ENCODE assay signal across 8 cellular contexts in genomic region chr2:219160186-219161017, GRCh38. TPM values are rescaled to one million over a fixed set of nuclear protein-coding genes. Genes with fewer than 3 reads are reported as not detected.
DNase-seq lines count a peak whose midpoint lies in the region; ATAC-seq and TF ChIP-seq lines count a peak whose summit lies in the region.

A gene with protein sequence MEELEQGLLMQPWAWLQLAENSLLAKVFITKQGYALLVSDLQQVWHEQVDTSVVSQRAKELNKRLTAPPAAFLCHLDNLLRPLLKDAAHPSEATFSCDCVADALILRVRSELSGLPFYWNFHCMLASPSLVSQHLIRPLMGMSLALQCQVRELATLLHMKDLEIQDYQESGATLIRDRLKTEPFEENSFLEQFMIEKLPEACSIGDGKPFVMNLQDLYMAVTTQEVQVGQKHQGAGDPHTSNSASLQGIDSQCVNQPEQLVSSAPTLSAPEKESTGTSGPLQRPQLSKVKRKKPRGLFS (minus strand): TSS chr2:219160815. CDS start chr2:219158362, 2,453 bp downstream.

- TF ChIP-seq POLR2A in upper lobe of left lung (IDR thresholded peaks at IDR 0.05): peak in 1 of 4 donors; percentile 84

- 0 to 2% methylated on average over 23 to 54 of the region's 70 CpGs for WGBS in upper lobe of left lung, 2 donors

- H3K9ac ChIP-seq in SU-DHL-6 (ENCODE audit: low read length): peak within 1 kb of the TSS; percentile 68

- peak within 1 kb of the TSS; percentile 69 for H3K4me2 ChIP-seq in SU-DHL-6 (ENCODE audit: low read depth, low read length, poor library complexity, severe bottlenecking)

- H3K27me3 ChIP-seq in SU-DHL-6 (ENCODE audit: low read length) (no peaks in the 10 kb centered on the region), cardiac muscle cell (peaks cover 5% of the 10 kb centered on the region), upper lobe of left lung (no peaks in the 10 kb centered on the region)

- peak within 1 kb of the TSS; percentile 80 for H2AFZ ChIP-seq in SU-DHL-6 (ENCODE audit: low read depth, low read length, severe bottlenecking)

- peak; percentile 99 for TF ChIP-seq CTCF in GM12865 (IDR thresholded peaks at IDR 0.05; ENCODE audit: insufficient read depth, low read depth, low read length, missing control alignments)
- peak; percentile 92 for TF ChIP-seq CTCF in SU-DHL-6 (IDR thresholded peaks at IDR 0.05; ENCODE audit: insufficient read depth, low read length, poor library complexity, severe bottlenecking)
- TF ChIP-seq CTCF in cardiac muscle cell (IDR thresholded peaks at IDR 0.05; ENCODE audit: low read depth, low read length): peak; percentile 96
- TF ChIP-seq CTCF in upper lobe of left lung (IDR thresholded peaks at IDR 0.05): peak; percentile 96 to 99 (median 98)

- DNase-seq in GM12865 (ENCODE audit: low read depth): peak; percentile 95
- peak; percentile 83 for DNase-seq in NCI-H1105 (lab: John Stamatoyannopoulos, UW)
- DNase-seq in activated naive CD8-positive, alpha-beta T cell treated with anti-CD3 and anti-CD28 coated beads, Interleukin-2, amount 50 U/mL, for 16 hours (ENCODE audit: low read depth, low spot score): peak; percentile 86
- peak; percentile 92 to 96 for DNase-seq in cardiac muscle cell (ENCODE audit: low read depth in 1 of 2, low spot score in 1 of 2)
- peak; percentile 86 to 99 (median 95) for DNase-seq in posterior cingulate gyrus
- peak; percentile 99 to 100 for DNase-seq in upper lobe of left lung

- intact Hi-C loops in posterior cingulate gyrus (cut with DNase I): loop anchor here (1.0 to 2.0 kb wide), 2 partner anchors 16 to 138 kb away; partner anchors contain the start of gene CNPPD1

- no peak for TF ChIP-seq EP300 in upper lobe of left lung (IDR thresholded peaks at IDR 0.05)

- peaks cover 3% of the 10 kb centered on the region; the same call in 1 of the 2 replicates for H3F3A ChIP-seq in SU-DHL-6 (ENCODE audit: insufficient read depth)

- no peaks in the 10 kb centered on the region for H3K9me2 ChIP-seq in SU-DHL-6 (replicated peaks; ENCODE audit: insufficient read depth, low read length)

- H3K79me2 ChIP-seq in SU-DHL-6 (ENCODE audit: insufficient read depth, low read length): no peaks in the 10 kb centered on the region

- peaks cover 4% of the 10 kb centered on the region for H3K4me1 ChIP-seq in cardiac muscle cell (ENCODE audit: low read depth)
- H3K4me1 ChIP-seq in upper lobe of left lung: peaks cover 10 to 12% (median 11%) of the 10 kb centered on the region in 4 donors

- H3K27ac ChIP-seq in SU-DHL-6 (ENCODE audit: low read depth, low read length): peak within 1 kb of the TSS; percentile 76
- peak within 1 kb of the TSS; percentile 87 for H3K27ac ChIP-seq in cardiac muscle cell
- H3K27ac ChIP-seq in upper lobe of left lung: peak within 1 kb of the TSS; percentile 77 to 94 (median 94)

- ATAC-seq in HG02623 (IDR thresholded peaks at IDR 0.05; ENCODE audit: unreplicated experiment) (peak; percentile 81), upper lobe of left lung (ENCODE audit: low FRiP score in 2 of 2) (peak; percentile 98)

- H3K9me3 ChIP-seq in SU-DHL-6 (ENCODE audit: insufficient read depth, low read length) (no peaks in the 10 kb centered on the region), cardiac muscle cell (ENCODE audit: low read depth) (no peaks in the 10 kb centered on the region), upper lobe of left lung (no peaks in the 10 kb centered on the region)

- H3K36me3 ChIP-seq in SU-DHL-6 (ENCODE audit: low read length): no peaks in the 10 kb centered on the region
- peaks cover 3% of the 10 kb centered on the region for H3K36me3 ChIP-seq in cardiac muscle cell
- H3K36me3 ChIP-seq in upper lobe of left lung: peaks cover 0 to 22% (median 11%) of the 10 kb centered on the region in 4 donors

- H4K20me1 ChIP-seq in SU-DHL-6 (ENCODE audit: low read depth, low read length): no peaks in the 10 kb centered on the region

- H3K4me3 ChIP-seq in GM12865 (ENCODE audit: low read depth, low read length) (peak within 1 kb of the TSS; percentile 71), SU-DHL-6 (ENCODE audit: insufficient read depth, low read length, poor library complexity, severe bottlenecking) (peak within 1 kb of the TSS; percentile 66), cardiac muscle cell (peak within 1 kb of the TSS; percentile 54), upper lobe of left lung (peak within 1 kb of the TSS; percentile 48 to 76 (median 67))

RNA-seq across cellular contexts. Expression of the gene that starts here (rescaled TPM):
- total RNA-seq in cardiac muscle cell (8.4 and 12.9 TPM in 2 replicates), upper lobe of left lung (10 to 100 TPM in 5 of 6 donors, 1 to 10 TPM in 1; 7.9 to 26.2 (median 14.3) TPM)
- polyA plus RNA-seq in cardiac muscle cell: 7.7 and 9.4 TPM in 2 replicates

Comparison
In these comparisons a context has a peak if more than half of its experiments do, and no peak if none do; other contexts are left out.
1. Peak in every context shown above with its lines: DNase-seq, ATAC-seq, H3K4me3 ChIP-seq and H3K27ac ChIP-seq.